ENCODE assay signal across 23 cellular contexts in the genomic region with DNA sequence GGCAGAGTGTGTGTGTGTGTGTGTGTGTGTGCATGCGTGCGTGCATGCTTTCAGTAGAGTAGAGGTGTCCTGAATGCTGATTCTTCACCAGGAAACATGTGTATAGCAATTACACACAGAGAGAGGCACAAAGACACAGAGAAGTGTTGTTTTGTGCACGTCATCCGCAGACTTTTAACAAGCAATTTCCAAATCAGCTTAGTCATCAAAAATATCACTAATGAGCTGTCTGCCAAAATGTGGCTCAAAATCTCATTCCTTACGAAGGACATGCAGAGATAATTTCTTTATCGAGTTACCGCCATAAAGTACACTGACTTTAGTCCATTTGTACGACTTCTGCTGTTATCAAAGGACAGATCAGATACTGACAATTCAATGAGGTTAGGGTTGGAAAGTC.
"Had no signal": no experiment of that assay in that cellular context is flagged by ENCODE, and none has a peak within 500 bp of the region (broad histone marks: within the 10 kb centered on the region; RNA-seq: fewer than 3 reads in every experiment).

No MANE protein-coding gene starts in this region.

- H3K4me3 Mint-ChIP-seq: activated B cell treated with CpG ODN at 0.5 μM for 24 hours; activated CD8-positive, alpha-beta T cell treated with anti-CD3 and anti-CD28 coated beads for 36 hours; nephron had no signal

- H3K9me3 ChIP-seq: breast epithelium, esophagus squamous epithelium, left ventricle myocardium inferior, ovary, psoas muscle, suprapubic skin, tibial nerve had no signal

- ATAC-seq: activated CD8-positive, alpha-beta T cell treated with anti-CD3 and anti-CD28 coated beads for 36 hours; activated naive CD4-positive, alpha-beta T cell treated with anti-CD3 and anti-CD28 coated beads, Interleukin-2, amount 50 U/mL, for 72 hours; psoas muscle had no signal

- H3K4me1 ChIP-seq: breast epithelium, psoas muscle, spleen had no signal

- H3K27ac ChIP-seq: breast epithelium, epithelial cell of prostate, esophagus squamous epithelium, ovary, psoas muscle, spleen, suprapubic skin, tibial nerve had no signal

- H3K27me3 ChIP-seq: breast epithelium, esophagus squamous epithelium, ovary, spleen, suprapubic skin, tibial nerve had no signal

- H3K27ac Mint-ChIP-seq: activated B cell treated with CpG ODN at 0.5 μM for 24 hours; activated CD8-positive, alpha-beta T cell treated with anti-CD3 and anti-CD28 coated beads for 36 hours; activated naive CD4-positive, alpha-beta T cell treated with anti-CD3 and anti-CD28 coated beads, Interleukin-2, amount 50 U/mL, for 72 hours; activated T-helper 2 cell treated with anti-CD3 and anti-CD28 coated beads, Interferon-gamma antibody, Interleukin-2, Interleukin-4, amounts not matched to agents 10 μg/mL and 5 μg/mL and 100 μg/mL, durations not matched to agents 14 hours and 24 hours and 36 hours had no signal

- H3K4me1 Mint-ChIP-seq: activated B cell treated with CpG ODN at 0.5 μM for 24 hours had no signal

- H3K27me3 Mint-ChIP-seq: activated B cell treated with CpG ODN at 0.5 μM for 24 hours; activated CD8-positive, alpha-beta T cell treated with anti-CD3 and anti-CD28 coated beads for 36 hours had no signal

- H3K9me3 Mint-ChIP-seq: nephron had no signal

- H3K36me3 ChIP-seq: breast epithelium, esophagus squamous epithelium, left ventricle myocardium inferior, ovary, spleen, suprapubic skin, tibial nerve had no signal

- H3K36me3 Mint-ChIP-seq: activated naive CD4-positive, alpha-beta T cell treated with anti-CD3 and anti-CD28 coated beads, Interleukin-2, amount 50 U/mL, for 72 hours had no signal

- H3K4me3 ChIP-seq: breast epithelium, esophagus squamous epithelium, left ventricle myocardium inferior, lung, ovary, psoas muscle, spleen, suprapubic skin, tibial nerve had no signal

- DNase-seq: activated B cell treated with CpG ODN at 0.5 μM for 24 hours; activated CD4-positive, alpha-beta T cell treated with anti-CD3 and anti-CD28 coated beads, Interleukin-2, amount 50 U/mL, for 1 hour; activated CD8-positive, alpha-beta T cell treated with anti-CD3 and anti-CD28 coated beads for 36 hours; activated naive CD4-positive, alpha-beta T cell; activated T-cell treated with anti-CD3 and anti-CD28 coated beads, Interleukin-2, amount 50 U/mL, for 48 hours; dermis blood vessel endothelial cell; effector CD4-positive, alpha-beta T cell; esophagus squamous epithelium; islet precursor cell; left ventricle myocardium inferior; ovary; psoas muscle; spleen; stimulated activated naive CD4-positive, alpha-beta T cell; T-helper 2 cell had no signal
